8 cellular contexts compared by ENCODE assay signal in the genomic region with DNA sequence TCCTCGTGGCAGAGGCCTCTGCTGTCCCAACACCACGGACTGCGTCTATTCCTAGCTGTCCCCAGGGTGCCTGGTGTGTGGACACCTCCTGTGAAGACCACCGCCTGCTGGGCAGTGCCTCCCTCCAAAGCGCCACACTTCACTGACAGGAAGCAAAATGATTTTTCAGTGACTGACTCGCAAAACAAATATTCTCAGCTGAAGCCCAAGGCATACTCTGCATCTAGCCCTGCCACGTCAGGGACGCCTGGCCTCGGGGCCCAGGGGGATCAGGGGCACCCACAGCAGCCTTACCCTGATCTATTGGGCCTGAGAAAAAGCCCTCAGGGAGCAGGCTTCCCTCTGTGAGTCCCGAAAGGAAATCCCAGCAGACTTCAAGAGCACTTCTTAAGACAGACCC. TPM values are rescaled to one million over a fixed set of nuclear protein-coding genes. Genes with fewer than 3 reads are reported as not detected.
DNase-seq lines count a peak whose midpoint lies in the region; ATAC-seq and TF ChIP-seq lines count a peak whose summit lies in the region.

No MANE protein-coding gene starts in this region.

- H3K36me3 ChIP-seq in CD4-positive, CD25-positive, alpha-beta regulatory T cell (ENCODE audit: control insufficient read depth, insufficient read depth, low read length) = peaks cover 33% of the 10 kb centered on the region
- peaks cover 36% of the 10 kb centered on the region; the same call in 1 of the 2 replicates for H3K36me3 ChIP-seq in Loucy (ENCODE audit: insufficient read depth, low read length)

- peak overlapping the region; percentile 67 for H3K27ac ChIP-seq in CD4-positive, CD25-positive, alpha-beta regulatory T cell (ENCODE audit: insufficient read depth, low read length, poor library complexity, severe bottlenecking)
- no peak overlapping the region for H3K27ac ChIP-seq in coronary artery

- TF ChIP-seq CTCF in Loucy (conservative IDR thresholded peaks at IDR 0.05; ENCODE audit: low read length) = no peak
- no peak for TF ChIP-seq CTCF in coronary artery (IDR thresholded peaks at IDR 0.05)
- TF ChIP-seq CTCF in neural crest cell (conservative IDR thresholded peaks at IDR 0.05) = no peak
- TF ChIP-seq CTCF in GM13977 (IDR thresholded peaks at IDR 0.05; ENCODE audit: extremely low read depth, insufficient read depth, missing control alignments) = no peak

- in situ Hi-C loops in GM13977 (cut with MboI; ENCODE audit: low pct_unique_long_range_greater_than_20kb, low sequenced_read_pairs, unreplicated experiment) = no loop called here

- H4K20me1 ChIP-seq in Loucy (ENCODE audit: insufficient read depth, low read length, poor library complexity, severe bottlenecking) = peaks cover 64% of the 10 kb centered on the region

- DNase-seq in CD4-positive, CD25-positive, alpha-beta regulatory T cell = no peak
- DNase-seq in coronary artery (ENCODE audit: low spot score) (no peak), neural crest cell (ENCODE audit: low read depth, low spot score) (no peak), GM13977 (ENCODE audit: low spot score) (no peak), MV-4-11 (lab: John Stamatoyannopoulos, UW) (no peak), NCI-H526 treated with DMSO at 0.1 percent for 48 hours (lab: John Stamatoyannopoulos, UW) (no peak), NCI-H2107 treated with DMSO at 0.1 percent for 48 hours (lab: John Stamatoyannopoulos, UW; ENCODE audit: unreplicated experiment) (no peak)

- peak overlapping the region; percentile 92 for H3K9ac ChIP-seq in Loucy (ENCODE audit: low read depth, low read length, poor library complexity, severe bottlenecking)

- H3K27ac Mint-ChIP-seq in CD4-positive, CD25-positive, alpha-beta regulatory T cell = peak overlapping the region; percentile 12 to 93 (median 93)
- peak overlapping the region; percentile 10 for H3K27ac Mint-ChIP-seq in neural crest cell (ENCODE audit: unreplicated experiment)

- no peak overlapping the region for H2AFZ ChIP-seq in Loucy (ENCODE audit: low read length)

- peaks cover 4% of the 10 kb centered on the region for H3K27me3 Mint-ChIP-seq in CD4-positive, CD25-positive, alpha-beta regulatory T cell
- peaks cover 5% of the 10 kb centered on the region for H3K27me3 Mint-ChIP-seq in neural crest cell (ENCODE audit: low read depth)

- no peaks in the 10 kb centered on the region for H3K27me3 ChIP-seq in CD4-positive, CD25-positive, alpha-beta regulatory T cell (ENCODE audit: control insufficient read depth, insufficient read depth, low read length)
- no peaks in the 10 kb centered on the region for H3K27me3 ChIP-seq in Loucy (ENCODE audit: insufficient read depth, low read length, poor library complexity, severe bottlenecking)

- H3K9me2 ChIP-seq in Loucy (replicated peaks; ENCODE audit: low read depth, low read length) = no peaks in the 10 kb centered on the region

- H3K4me3 ChIP-seq in CD4-positive, CD25-positive, alpha-beta regulatory T cell (ENCODE audit: low read depth, low read length) = peak overlapping the region; percentile 76
- H3K4me3 ChIP-seq in Loucy (ENCODE audit: low read length, poor library complexity, severe bottlenecking) (peak overlapping the region; percentile 82), coronary artery (peak overlapping the region; percentile 96)

- peaks cover 63% of the 10 kb centered on the region for H3K4me1 ChIP-seq in CD4-positive, CD25-positive, alpha-beta regulatory T cell (ENCODE audit: control insufficient read depth, insufficient read depth, low read length, poor library complexity, severe bottlenecking)
- peaks cover 64% of the 10 kb centered on the region for H3K4me1 ChIP-seq in Loucy (ENCODE audit: insufficient read depth, low read length, poor library complexity, severe bottlenecking)

- H3K9me3 Mint-ChIP-seq in CD4-positive, CD25-positive, alpha-beta regulatory T cell = no peaks in the 10 kb centered on the region
- H3K9me3 Mint-ChIP-seq in neural crest cell = peaks cover 3% of the 10 kb centered on the region

- H3F3A ChIP-seq in Loucy (ENCODE audit: low read depth) = no peaks in the 10 kb centered on the region

- H3K4me2 ChIP-seq in Loucy (ENCODE audit: low read depth, low read length, poor library complexity, severe bottlenecking) = peak overlapping the region; percentile 97

- peak overlapping the region; percentile 93 to 98 (median 94) for H3K4me3 Mint-ChIP-seq in CD4-positive, CD25-positive, alpha-beta regulatory T cell
- peak overlapping the region; percentile 91 for H3K4me3 Mint-ChIP-seq in neural crest cell

- no peak for ATAC-seq in CD4-positive, CD25-positive, alpha-beta regulatory T cell (ENCODE audit: low read depth in 2 of 2)

- peaks cover 24% of the 10 kb centered on the region for H3K36me3 Mint-ChIP-seq in CD4-positive, CD25-positive, alpha-beta regulatory T cell
- H3K36me3 Mint-ChIP-seq in neural crest cell (ENCODE audit: low read depth) = peaks cover 11% of the 10 kb centered on the region

- H3K4me1 Mint-ChIP-seq in CD4-positive, CD25-positive, alpha-beta regulatory T cell = peaks cover 15 to 73% (median 38%) of the 10 kb centered on the region in 4 donors
- peaks cover 29% of the 10 kb centered on the region for H3K4me1 Mint-ChIP-seq in neural crest cell

- H3K9me3 ChIP-seq in CD4-positive, CD25-positive, alpha-beta regulatory T cell (ENCODE audit: control insufficient read depth in 2 of 2, low read length in 2 of 2) = no peaks in the 10 kb centered on the region
- no peaks in the 10 kb centered on the region for H3K9me3 ChIP-seq in Loucy (ENCODE audit: insufficient read depth, low read depth, low read length)

- H3K79me2 ChIP-seq in Loucy (ENCODE audit: insufficient read depth, low read length) = peaks cover 82% of the 10 kb centered on the region

RNA-seq across cellular contexts. Expression of a gene that starts 2.2 kb away (rescaled TPM):
- 133 TPM for total RNA-seq in CD4-positive, CD25-positive, alpha-beta regulatory T cell
- polyA plus RNA-seq in CD4-positive, CD25-positive, alpha-beta regulatory T cell = 1 to 10 TPM; 2.0 to 2.4 (median 2.2) TPM
- 55.5 and 59.1 TPM in 2 replicates for total RNA-seq in neural crest cell

RNA-seq across cellular contexts. Expression of a gene that starts 28.2 kb away (rescaled TPM):
- total RNA-seq in CD4-positive, CD25-positive, alpha-beta regulatory T cell = 17.1 TPM
- 1 to 10 TPM; 6.1 to 7.4 (median 6.9) TPM for polyA plus RNA-seq in CD4-positive, CD25-positive, alpha-beta regulatory T cell
- total RNA-seq in neural crest cell = 43.8 and 44.5 TPM in 2 replicates
